28 cellular contexts compared by ENCODE assay signal in the genomic region with DNA sequence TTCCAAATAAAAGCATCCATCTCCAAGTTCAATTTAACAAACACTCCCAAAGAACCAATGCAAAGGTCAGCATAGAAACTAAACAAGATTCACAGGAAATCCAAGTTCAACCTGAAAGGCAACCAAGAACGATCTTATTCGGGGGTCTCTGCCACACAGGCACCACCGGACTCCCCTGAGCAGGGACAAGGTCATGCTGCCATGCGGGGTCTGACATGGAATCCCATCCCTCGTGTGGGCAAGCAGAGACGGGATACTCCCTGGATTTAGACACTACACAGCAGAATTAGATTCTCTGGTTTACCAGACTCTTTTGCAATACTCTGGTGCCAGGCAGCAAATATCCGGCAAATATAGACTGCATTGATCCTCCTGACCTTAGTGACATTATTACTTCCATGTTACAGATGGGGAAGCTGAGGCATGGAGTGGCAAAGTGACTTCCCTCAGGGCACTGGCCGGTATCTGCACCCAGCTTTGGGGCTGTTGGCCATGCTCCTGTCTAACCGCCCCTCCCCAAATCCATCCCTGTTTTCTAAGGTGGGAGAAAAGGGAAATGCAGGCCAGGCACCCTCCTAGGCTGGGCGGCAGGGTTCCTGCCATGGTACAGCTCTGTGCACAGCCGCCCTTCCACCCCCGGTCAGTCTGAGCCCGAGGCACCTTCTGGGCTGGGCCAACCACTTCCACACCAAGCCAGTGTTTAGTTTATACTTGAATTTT.
DNase-seq lines count a peak whose midpoint lies in the region; ATAC-seq, FAIRE-seq and TF ChIP-seq lines count a peak whose summit lies in the region.
"Had no signal": no experiment of that assay in that cellular context is flagged by ENCODE, and none has a peak within 500 bp of the region (broad histone marks: within the 10 kb centered on the region; RNA-seq: fewer than 3 reads in every experiment).

No MANE protein-coding gene starts in this region.

- WGBS in liver = 86% methylated on average over 13 of the region's 13 CpGs
- 43% methylated on average over 10 of the region's 13 CpGs for WGBS in HepG2 (ENCODE audit: low lambda C conversion rate)
- 86 to 89% methylated on average over 13 of the region's 13 CpGs for whole genome bisulfite sequencing in sigmoid colon, 2 donors

- H3K27me3 ChIP-seq in liver (ENCODE audit: control insufficient read depth in 4 of 4, insufficient read depth in 4 of 4, low read length in 3 of 4) (no peaks in the 10 kb centered on the region), HepG2 (ENCODE audit: control insufficient read depth in 1 of 2, insufficient read depth in 2 of 2, low read length in 2 of 2) (peaks cover 4 to 73% of the 10 kb centered on the region in 2 experiments; a peak in 3 of 5 replicates), sigmoid colon (no peaks in the 10 kb centered on the region), vagina (no peaks in the 10 kb centered on the region)
- H3K27me3 ChIP-seq: upper lobe of left lung had no signal

- DNase-seq in HepG2 (ENCODE audit: low spot score) = no peak
- peak; percentile 36 for DNase-seq in ecto neural progenitor cell (ENCODE audit: low spot score)
- peak; percentile 51 for DNase-seq in sigmoid colon
- peak; percentile 67 to 80 for DNase-seq in vagina (ENCODE audit: extremely low spot score in 2 of 2)
- DNase-seq in islet precursor cell = no peak
- DNase-seq in SK-N-DZ (ENCODE audit: low spot score) = no peak
- DNase-seq: activated CD4-positive, alpha-beta T cell treated with anti-CD3 and anti-CD28 coated beads, Interleukin-2, amount 50 U/mL, for 48 hours; activated CD4-positive, CD25-positive, alpha-beta regulatory T cell treated with anti-CD3 and anti-CD28 coated beads, Interleukin-2, amount 50 U/mL, for 72 hours; activated effector memory CD4-positive, alpha-beta T cell treated with anti-CD3 and anti-CD28 coated beads, Interleukin-2, amount 50 U/mL, for 16 hours; activated naive CD8-positive, alpha-beta T cell treated with anti-CD3 and anti-CD28 coated beads, Interleukin-2, amount 10 ng/mL, durations not matched to agents 7 days and 5 days; foreskin fibroblast; H9; NCI-H1417; NCI-H2029 treated with DMSO at 0.1 percent for 48 hours; NCI-H226; NCI-H69; SHP77; stimulated activated CD4-positive, alpha-beta T cell treated with anti-CD3 and anti-CD28 coated beads, Interleukin-12 subunit alpha, Interleukin-12 subunit beta, amount 100 ng/mL, for 4 hours; stimulated activated CD4-positive, alpha-beta T cell treated with anti-CD3 and anti-CD28 coated beads, Interleukin-2, amount 100 ng/mL, for 48 hours; upper lobe of left lung had no signal

- ATAC-seq in HepG2 (no peak), GM21619 (IDR thresholded peaks at IDR 0.05; ENCODE audit: unreplicated experiment) (no peak)
- ATAC-seq: esophagus mucosa, heart left ventricle had no signal

- H3K27ac ChIP-seq in liver (ENCODE audit: low read depth in 1 of 2, low read length in 2 of 2) = no peak overlapping the region
- H3K27ac ChIP-seq in HepG2 (ENCODE audit: extremely low read length, insufficient read depth, low read length) = no peak overlapping the region
- H3K27ac ChIP-seq in sigmoid colon = no peak overlapping the region
- H3K27ac ChIP-seq in vagina = no peak overlapping the region
- H3K27ac ChIP-seq: BLaER1 treated with 17β-estradiol and CSF1 and Interleukin-3, amounts not matched to agents 10 nM and 100 nM; parathyroid adenoma; upper lobe of left lung had no signal

- CTCF ChIA-PET in HepG2 (lab: Yijun Ruan, JAX; ENCODE audit: low intra/inter-chr PET ratio, low total read pairs) = no interaction called here

- TF ChIP-seq CTCF in liver (IDR thresholded peaks at IDR 0.05; ENCODE audit: low read depth, low read length, missing input control) (no peak), HepG2 (CRISPR knock-in tag; IDR thresholded peaks at IDR 0.05) (no peak), sigmoid colon (IDR thresholded peaks at IDR 0.05) (no peak), vagina (IDR thresholded peaks at IDR 0.05) (no peak)

- no peak overlapping the region for H2AFZ ChIP-seq in HepG2 (ENCODE audit: low read length)
- H2AFZ ChIP-seq: parathyroid adenoma had no signal

- no peak overlapping the region for H3K4me3 ChIP-seq in liver (ENCODE audit: low read depth in 1 of 3, low read length in 3 of 3)
- H3K4me3 ChIP-seq in HepG2 (replicated peaks in 1 of 3; ENCODE audit: insufficient read depth in 1 of 3, low read depth in 2 of 3, low read length in 3 of 3) = no peak overlapping the region
- no peak overlapping the region for H3K4me3 ChIP-seq in sigmoid colon
- no peak overlapping the region for H3K4me3 ChIP-seq in vagina
- H3K4me3 ChIP-seq: BLaER1 treated with 17β-estradiol and CSF1 and Interleukin-3, amounts not matched to agents 10 nM and 100 nM; heart left ventricle; upper lobe of left lung had no signal

- H3K4me1 ChIP-seq in liver (ENCODE audit: control insufficient read depth in 4 of 4, insufficient read depth in 4 of 4, low read length in 3 of 4) (peaks cover 0 to 8% (median 5%) of the 10 kb centered on the region in 4 donors), HepG2 (ENCODE audit: insufficient read depth, low read length) (no peaks in the 10 kb centered on the region; the same call in 1 of the 2 replicates), sigmoid colon (peaks cover 0 to 13% (median 5%) of the 10 kb centered on the region in 4 donors), vagina (peaks cover 21% of the 10 kb centered on the region)
- H3K4me1 ChIP-seq: parathyroid adenoma had no signal

- H3K9ac ChIP-seq in liver (ENCODE audit: low read depth in 1 of 2, low read length in 2 of 2) (no peak overlapping the region), HepG2 (ENCODE audit: insufficient read depth, low read depth, low read length) (no peak overlapping the region)
- H3K9ac ChIP-seq: BLaER1 treated with 17β-estradiol and CSF1 and Interleukin-3, amounts not matched to agents 10 nM and 100 nM; parathyroid adenoma had no signal

- H3K9me3 ChIP-seq in liver (ENCODE audit: control insufficient read depth in 4 of 4, low read length in 3 of 4) = no peaks in the 10 kb centered on the region
- no peaks in the 10 kb centered on the region for H3K9me3 ChIP-seq in HepG2 (ENCODE audit: low read length)
- no peaks in the 10 kb centered on the region for H3K9me3 ChIP-seq in sigmoid colon
- no peaks in the 10 kb centered on the region for H3K9me3 ChIP-seq in vagina
- H3K9me3 ChIP-seq: BLaER1 treated with 17β-estradiol and CSF1 and Interleukin-3, amounts not matched to agents 10 nM and 100 nM; heart left ventricle; upper lobe of left lung had no signal

- H3K36me3 ChIP-seq in liver (ENCODE audit: control insufficient read depth in 4 of 4, insufficient read depth in 3 of 4, low read depth in 1 of 4, low read length in 3 of 4) (no peaks in the 10 kb centered on the region), HepG2 (replicated peaks in 1 of 2; ENCODE audit: control insufficient read depth in 1 of 2, insufficient read depth in 2 of 2, low read length in 2 of 2) (no peaks in the 10 kb centered on the region), sigmoid colon (peaks cover 0 to 16% (median 0%) of the 10 kb centered on the region in 4 donors), vagina (no peaks in the 10 kb centered on the region)
- H3K36me3 ChIP-seq: BLaER1 treated with 17β-estradiol and CSF1 and Interleukin-3, amounts not matched to agents 10 nM and 100 nM; upper lobe of left lung had no signal

- H3K79me2 ChIP-seq in HepG2 (ENCODE audit: insufficient read depth, low read length) = no peaks in the 10 kb centered on the region
- H3K79me2 ChIP-seq: parathyroid adenoma had no signal

- in situ Hi-C loops in HepG2 (cut with HindIII; ENCODE audit: extremely low pct_ligation_motif_present, low pct_unique_long_range_greater_than_20kb) = no loop called here

- no peak overlapping the region for H3K4me2 ChIP-seq in HepG2 (ENCODE audit: low read depth, low read length)

- intact Hi-C loops in HepG2 (cut with micrococcal nuclease; ENCODE audit: unreplicated experiment) = no loop called here
- intact Hi-C loops in sigmoid colon (cut with DNase I) = loop anchor here (5.0 kb wide), 1 partner anchor 109 kb away; a partner anchor contains a TSS
- intact Hi-C loops in vagina (cut with DNase I) = no loop called here

- H4K20me1 ChIP-seq in HepG2 (ENCODE audit: insufficient read depth, low read length) = no peaks in the 10 kb centered on the region

- no peak for TF ChIP-seq EP300 in HepG2 (IDR thresholded peaks at IDR 0.05; ENCODE audit: low read depth in 2 of 2, low read length in 2 of 2)
- no peak for TF ChIP-seq EP300 in HepG2 (CRISPR knock-in tag; IDR thresholded peaks at IDR 0.05; ENCODE audit: borderline replicate concordance)
- TF ChIP-seq EP300 in sigmoid colon (IDR thresholded peaks at IDR 0.05) = no peak

- POLR2A ChIA-PET in HepG2 (lab: Yijun Ruan, JAX) = no interaction called here

- TF ChIP-seq RAD21 in liver (IDR thresholded peaks at IDR 0.05) (no peak), HepG2 (CRISPR knock-in tag; IDR thresholded peaks at IDR 0.05) (no peak)

- TF ChIP-seq POLR2A in HepG2 (IDR thresholded peaks at IDR 0.05; ENCODE audit: insufficient read depth in 1 of 2, low read depth in 2 of 2, low read length in 2 of 2) = no peak
- no peak for TF ChIP-seq POLR2A in sigmoid colon (IDR thresholded peaks at IDR 0.05)
- no peak for TF ChIP-seq POLR2A in vagina (IDR thresholded peaks at IDR 0.05)

- FAIRE-seq in HepG2 (lab: Jason Lieb, UNC) = no peak
- FAIRE-seq: astrocyte, G401.6 had no signal

- BruUV-seq in HepG2 (replicated peaks; lab: Mats Ljungman, UMichigan) = no TSS peak

TF ChIP-seq in liver, 16 proteins besides CTCF, POLR2A, EP300 and RAD21:
- TF ChIP-seq NR2F2 (IDR thresholded peaks at IDR 0.05) = peak; percentile 47
- TF ChIP-seq FOXA2 (IDR thresholded peaks at IDR 0.05) = no peak
- TF ChIP-seq, protein P1, sequence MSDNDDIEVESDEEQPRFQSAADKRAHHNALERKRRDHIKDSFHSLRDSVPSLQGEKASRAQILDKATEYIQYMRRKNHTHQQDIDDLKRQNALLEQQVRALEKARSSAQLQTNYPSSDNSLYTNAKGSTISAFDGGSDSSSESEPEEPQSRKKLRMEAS (IDR thresholded peaks at IDR 0.05) = no peak
- TF ChIP-seq FOXA1 (IDR thresholded peaks at IDR 0.05) = no peak

TF ChIP-seq in HepG2, 621 proteins besides CTCF, POLR2A, EP300 and RAD21 (continues in another document):
- TF ChIP-seq, protein P2, sequence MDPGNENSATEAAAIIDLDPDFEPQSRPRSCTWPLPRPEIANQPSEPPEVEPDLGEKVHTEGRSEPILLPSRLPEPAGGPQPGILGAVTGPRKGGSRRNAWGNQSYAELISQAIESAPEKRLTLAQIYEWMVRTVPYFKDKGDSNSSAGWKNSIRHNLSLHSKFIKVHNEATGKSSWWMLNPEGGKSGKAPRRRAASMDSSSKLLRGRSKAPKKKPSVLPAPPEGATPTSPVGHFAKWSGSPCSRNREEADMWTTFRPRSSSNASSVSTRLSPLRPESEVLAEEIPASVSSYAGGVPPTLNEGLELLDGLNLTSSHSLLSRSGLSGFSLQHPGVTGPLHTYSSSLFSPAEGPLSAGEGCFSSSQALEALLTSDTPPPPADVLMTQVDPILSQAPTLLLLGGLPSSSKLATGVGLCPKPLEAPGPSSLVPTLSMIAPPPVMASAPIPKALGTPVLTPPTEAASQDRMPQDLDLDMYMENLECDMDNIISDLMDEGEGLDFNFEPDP (CRISPR knock-in tag; conservative IDR thresholded peaks at IDR 0.05) = no peak
- TF ChIP-seq MAFG (CRISPR knock-in tag; IDR thresholded peaks at IDR 0.05) (no peak), ZSCAN31 (CRISPR knock-in tag; IDR thresholded peaks at IDR 0.05; ENCODE audit: low read depth) (no peak), TSC22D2 (CRISPR knock-in tag; IDR thresholded peaks at IDR 0.05; ENCODE audit: borderline replicate concordance) (no peak)

Comparison
In these comparisons a context has a peak if more than half of its experiments do, and no peak if none do; other contexts are left out.
1. DNase-seq: peak in ecto neural progenitor cell (single experiment), sigmoid colon (single experiment) and vagina (2 of 2); none in HepG2 (single experiment), islet precursor cell (single experiment) and SK-N-DZ (single experiment).